9 cellular contexts compared by ENCODE assay signal in the genomic region with DNA sequence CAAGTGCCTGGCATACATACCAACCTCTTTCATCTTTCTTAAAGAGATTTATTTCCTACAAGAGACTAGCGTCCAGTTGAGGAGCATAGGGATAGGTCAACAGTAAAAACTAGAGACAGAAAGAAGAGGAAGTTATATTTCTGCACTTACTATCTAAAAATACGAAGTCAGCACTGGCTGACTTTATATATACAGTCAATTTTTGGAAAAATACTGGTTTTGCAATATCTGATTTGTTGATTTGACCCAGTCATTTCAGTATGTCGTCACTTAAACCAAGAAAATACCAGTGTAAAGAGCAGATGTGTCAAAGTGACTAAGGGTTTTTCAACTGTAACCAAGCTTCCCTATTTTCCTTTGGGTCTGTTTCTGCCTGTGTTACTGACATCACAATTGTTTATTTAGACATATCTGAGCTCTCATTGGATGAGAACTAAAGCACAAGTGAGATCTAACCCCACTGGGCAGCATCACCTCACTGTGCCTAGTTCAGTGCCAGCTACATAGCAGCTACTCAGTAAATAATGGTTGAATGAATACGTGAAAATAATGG. TPM values are rescaled to one million over a fixed set of nuclear protein-coding genes. Genes with fewer than 3 reads are reported as not detected.
DNase-seq lines count a peak whose midpoint lies in the region; ATAC-seq and TF ChIP-seq lines count a peak whose summit lies in the region.
"Had no signal": no experiment of that assay in that cellular context is flagged by ENCODE, and none has a peak within 500 bp of the region (broad histone marks: within the 10 kb centered on the region; RNA-seq: fewer than 3 reads in every experiment).

No MANE protein-coding gene starts in this region.

- H3K36me3 ChIP-seq in liver (ENCODE audit: control insufficient read depth in 4 of 4, insufficient read depth in 3 of 4, low read depth in 1 of 4, low read length in 3 of 4), result no peaks in the 10 kb centered on the region
- H3K36me3 ChIP-seq in MG63, result no peaks in the 10 kb centered on the region

- peaks cover 81% of the 10 kb centered on the region for H3K36me3 Mint-ChIP-seq in T-cell

- WGBS in liver, result 54% methylated on average over 4 of the region's 4 CpGs

- ATAC-seq in HG02623 (IDR thresholded peaks at IDR 0.05; ENCODE audit: unreplicated experiment) (peak; percentile 60), T-cell (replicated peaks in 1 of 4) (peak in 2 of 4 experiments; percentile 2 to 9)

- H3K27ac ChIP-seq in liver (ENCODE audit: low read depth in 1 of 2, low read length in 2 of 2), result peak overlapping the region in 1 of 2 donors; percentile 11

- H3K27me3 ChIP-seq in liver (ENCODE audit: control insufficient read depth in 4 of 4, insufficient read depth in 4 of 4, low read length in 3 of 4) (no peaks in the 10 kb centered on the region), MG63 (no peaks in the 10 kb centered on the region)

- H3K9me3 ChIP-seq in liver (ENCODE audit: control insufficient read depth in 4 of 4, low read length in 3 of 4) (no peaks in the 10 kb centered on the region), MG63 (no peaks in the 10 kb centered on the region)

- H3K4me1 Mint-ChIP-seq in T-cell, result peaks cover 72 to 80% (median 74%) of the 10 kb centered on the region in 3 donors

- H3K4me3 ChIP-seq in liver (ENCODE audit: low read depth in 1 of 3, low read length in 3 of 3) (no peak overlapping the region), MG63 (no peak overlapping the region)

- no peak for TF ChIP-seq RAD21 in liver (IDR thresholded peaks at IDR 0.05)

- H3K9ac ChIP-seq in liver (ENCODE audit: low read depth in 1 of 2, low read length in 2 of 2), result no peak overlapping the region

- H3K4me3 Mint-ChIP-seq in T-cell, result peak overlapping the region in 2 of 3 donors; percentile 24 to 60

- no peak for TF ChIP-seq CTCF in liver (IDR thresholded peaks at IDR 0.05; ENCODE audit: low read depth, low read length, missing input control)

- CTCF ChIA-PET in T-cell (lab: Charles Lee), result interaction anchor here (0.6 to 2.3 kb wide), 7 partner anchors 13 to 93 kb away, joined by 3 to 6 read pairs (median 5); no protein-coding TSS in a partner anchor

- POLR2A ChIA-PET in T-cell (lab: Charles Lee), result interaction anchor here (0.5 to 11.7 kb wide), 19 partner anchors 8 to 1089 kb away, joined by 3 to 216 read pairs (median 5); a partner anchor contains a TSS

- no peaks in the 10 kb centered on the region for H3K4me1 ChIP-seq in liver (ENCODE audit: control insufficient read depth in 4 of 4, insufficient read depth in 4 of 4, low read length in 3 of 4)

- peak overlapping the region; percentile 90 to 93 for H3K27ac Mint-ChIP-seq in T-cell

- H3K9me3 Mint-ChIP-seq in T-cell, result peaks cover 0 to 5% (median 4%) of the 10 kb centered on the region in 3 donors

- peak; percentile 24 for DNase-seq in GM04504 (ENCODE audit: low read depth)
- no peak for DNase-seq in T-cell
- no peak for DNase-seq in NCI-H2029 (lab: John Stamatoyannopoulos, UW)
- no peak for DNase-seq in NCI-H510A treated with DMSO at 0.1 percent for 48 hours (lab: John Stamatoyannopoulos, UW)
- DNase-seq in DMS79 treated with DMSO at 0.1 percent for 48 hours (lab: John Stamatoyannopoulos, UW), result no peak
- no peak for DNase-seq in MG63

- no peaks in the 10 kb centered on the region for H3K27me3 Mint-ChIP-seq in T-cell

TF ChIP-seq in liver, 16 proteins besides CTCF, POLR2A, EP300 and RAD21:
- TF ChIP-seq SP1 (IDR thresholded peaks at IDR 0.05), result peak; percentile 10
- no peak for TF ChIP-seq NR2F2 (IDR thresholded peaks at IDR 0.05)
TF ChIP-seq in liver: peak in this region for 1.

RNA-seq across cellular contexts. Expression of a gene that starts 23.0 kb away (rescaled TPM):
- total RNA-seq in T-cell (100 to 1,000 TPM; 264 to 465 (median 273) TPM), liver (1 to 10 TPM; 2.4 to 5.5 TPM)
- 1 to 10 TPM; 1.6 to 1.8 TPM for polyA plus RNA-seq in liver
- total RNA-seq in MG63 (2014; rRNA removed; shearing (Covaris generic); ENCODE audit: low replicate concordance), result not detected in 2 replicates
- total RNA-seq: bronchial epithelial cell had no signal

Comparison
In these comparisons a context has a peak if more than half of its experiments do, and no peak if none do; other contexts are left out.
1. RNA of a gene that starts 23.0 kb away (total RNA-seq): 264 to 465 TPM in T-cell; 2.4 to 5.5 TPM in liver and not detected in MG63; every median in the first group is over 10 times any median in the second.